15 cellular contexts compared by ENCODE assay signal in genomic region chr2:178188466-178188865, GRCh38. TPM values are rescaled to one million over a fixed set of nuclear protein-coding genes. Genes with fewer than 3 reads are reported as not detected.
DNase-seq lines count a peak whose midpoint lies in the region; TF ChIP-seq lines count a peak whose summit lies in the region.
"Had no signal": no experiment of that assay in that cellular context is flagged by ENCODE, and none has a peak within 500 bp of the region (broad histone marks: within the 10 kb centered on the region; RNA-seq: fewer than 3 reads in every experiment).

No MANE protein-coding gene starts in this region.

- H3F3A ChIP-seq in PC-9 (ENCODE audit: insufficient read depth, low read depth), result peaks cover 7% of the 10 kb centered on the region; the same call in 1 of the 2 replicates

- H3K4me3 ChIP-seq in PC-9, result no peak overlapping the region
- H3K4me3 ChIP-seq: BLaER1, GM12878 had no signal

- POLR2A ChIA-PET in PC-9 (lab: Charles Lee; ENCODE audit: unreplicated experiment), result interaction anchor here (0.6 kb wide), 1 partner anchor 44 kb away, joined by 17 read pairs; no protein-coding TSS in a partner anchor

- H3K4me1 ChIP-seq in PC-9 (replicated peaks; ENCODE audit: insufficient read depth), result 0 out of 2 replicates have a peak, but pooled peaks cover 4% of the 10 kb centered on the region
- H3K4me1 ChIP-seq: BLaER1 had no signal

- peaks cover 4% of the 10 kb centered on the region; the same call in 1 of the 2 replicates for H3K9me2 ChIP-seq in PC-9 (ENCODE audit: insufficient read depth)

- CTCF ChIA-PET in PC-9 (lab: Charles Lee), result no interaction called here

- H2AFZ ChIP-seq in PC-9, result no peak overlapping the region

- peaks cover 18% of the 10 kb centered on the region; the same call in 1 of the 2 replicates for H3K27me3 ChIP-seq in PC-9 (ENCODE audit: insufficient read depth, low read depth)

- no TSS peak for BruUV-seq in PC-9 (replicated peaks; lab: Mats Ljungman, UMichigan)

- no peaks in the 10 kb centered on the region for H3K79me2 ChIP-seq in PC-9 (ENCODE audit: low read depth)

- H3K27ac ChIP-seq in epithelial cell of prostate, result no peak overlapping the region
- no peak overlapping the region for H3K27ac ChIP-seq in PC-9
- H3K27ac ChIP-seq: BLaER1 had no signal

- TF ChIP-seq CTCF in PC-9 (conservative IDR thresholded peaks at IDR 0.05), result no peak

- DNase-seq in ELR (ENCODE audit: low read depth) (peak; percentile 72), HT1080 (ENCODE audit: low read depth) (peak; percentile 60), RKO (ENCODE audit: low spot score) (peak; percentile 18), epithelial cell of prostate (ENCODE audit: low read depth, low spot score) (peak; percentile 34), NCI-H1092 (lab: John Stamatoyannopoulos, UW) (no peak), PC-9 (no peak), MV-4-11 (lab: John Stamatoyannopoulos, UW) (no peak), iPS-NIHi11 (ENCODE audit: low spot score) (no peak)
- DNase-seq: 8988T; CD4-positive, alpha-beta memory T cell; DMS79 treated with DMSO at 0.1 percent for 48 hours; HCEC 1CT had no signal

- intact Hi-C loops in PC-9 (cut with micrococcal nuclease; ENCODE audit: unreplicated experiment), result no loop called here

- no peak overlapping the region for H3K4me2 ChIP-seq in PC-9
- H3K4me2 ChIP-seq: BLaER1 had no signal

- H3K9me3 ChIP-seq in PC-9 (ENCODE audit: insufficient read depth, low read depth), result no peaks in the 10 kb centered on the region
- H3K9me3 ChIP-seq: BLaER1 had no signal

- no peaks in the 10 kb centered on the region for H3K36me3 ChIP-seq in PC-9 (ENCODE audit: low read depth)
- H3K36me3 ChIP-seq: BLaER1 had no signal

- H4K20me1 ChIP-seq in PC-9 (ENCODE audit: insufficient read depth), result no peaks in the 10 kb centered on the region
- H4K20me1 ChIP-seq: BLaER1 had no signal

RNA-seq across cellular contexts. Expression of gene OSBPL6, which starts 5.8 kb away (rescaled TPM):
- 8.7 and 18.3 TPM in 2 replicates for total RNA-seq in HT1080 (2014; rRNA removed; shearing (Covaris generic))
- 18.2 and 24.3 TPM in 2 replicates for polyA plus RNA-seq in HT1080 (2015; cell fraction: cytosol; rRNA removed)
- polyA plus RNA-seq in HT1080 (2015; cell fraction: nucleus; rRNA removed), result 17.6 and 22.2 TPM in 2 replicates
- 2.6 and 3.5 TPM in 2 replicates for total RNA-seq in PC-9 (2021)
- polyA plus RNA-seq: CD14-positive monocyte had no signal

Comparison
In these comparisons a context has a peak if more than half of its experiments do, and no peak if none do; other contexts are left out.
1. DNase-seq: peak in ELR (single experiment), HT1080 (single experiment), RKO (single experiment) and epithelial cell of prostate (single experiment); none in NCI-H1092 (single experiment), PC-9 (0 of 2), MV-4-11 (single experiment) and iPS-NIHi11 (single experiment).